Comparison of ENCODE assay signal across 14 cellular contexts in the genomic region with DNA sequence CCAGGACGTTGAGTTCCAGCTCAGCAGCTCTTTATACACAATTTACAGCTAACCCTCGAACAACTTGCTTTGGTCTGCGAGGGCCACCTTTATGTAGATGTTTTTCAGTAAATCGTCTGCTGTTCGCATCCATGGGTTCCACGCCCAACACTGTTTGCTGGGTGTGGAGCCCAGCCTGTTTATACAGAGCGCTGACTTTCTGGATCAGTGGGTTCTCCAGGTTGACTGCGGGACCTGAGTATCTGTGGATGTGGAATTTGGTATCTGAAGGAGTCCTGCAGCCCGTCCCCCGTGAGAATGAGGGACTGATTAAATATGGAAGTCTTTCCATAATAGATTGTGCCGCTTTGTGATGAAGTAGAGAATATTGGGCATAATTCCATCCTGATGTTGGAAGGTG. TPM values are rescaled to one million over a fixed set of nuclear protein-coding genes. Genes with fewer than 3 reads are reported as not detected.
DNase-seq lines count a peak whose midpoint lies in the region; ATAC-seq, FAIRE-seq and TF ChIP-seq lines count a peak whose summit lies in the region.
"Had no signal": no experiment of that assay in that cellular context is flagged by ENCODE, and none has a peak within 500 bp of the region (broad histone marks: within the 10 kb centered on the region; RNA-seq: fewer than 3 reads in every experiment).

No MANE protein-coding gene starts in this region.

- H3K27me3 ChIP-seq in endodermal cell (ENCODE audit: control insufficient read depth, insufficient read depth, low read length, poor library complexity, severe bottlenecking) (no peaks in the 10 kb centered on the region), pancreas (no peaks in the 10 kb centered on the region)
- H3K27me3 ChIP-seq: left lung, upper lobe of left lung had no signal

- ATAC-seq in activated T-cell treated with anti-CD3 and anti-CD28 coated beads, Interleukin-2, amount 50 U/mL, for 72 hours (replicated peaks in 1 of 2), result no peak
- ATAC-seq in T-helper 17 cell (no peak), GM19023 (IDR thresholded peaks at IDR 0.05; ENCODE audit: unreplicated experiment) (no peak), GM19452 (IDR thresholded peaks at IDR 0.05; ENCODE audit: unreplicated experiment) (no peak), pancreas (no peak)
- no peak for ATAC-seq in stimulated activated effector memory CD8-positive, alpha-beta T cell treated with anti-CD3 and anti-CD28 coated beads, Interleukin-12 subunit alpha, Interleukin-12 subunit beta, amount 100 ng/mL, for 72 hours
- ATAC-seq: left lung, PC-3, right cardiac atrium had no signal

- intact Hi-C loops in pancreas (cut with DNase I), result no loop called here

- TF ChIP-seq CTCF in endodermal cell (conservative IDR thresholded peaks at IDR 0.05) (no peak), pancreas (IDR thresholded peaks at IDR 0.05) (no peak)

- H3K9ac ChIP-seq in endodermal cell (ENCODE audit: extremely low read depth, low read length, poor library complexity, severe bottlenecking), result no peak overlapping the region

- H3K9me3 ChIP-seq in T-helper 17 cell (ENCODE audit: control insufficient read depth, low read length, poor library complexity, severe bottlenecking), result no peaks in the 10 kb centered on the region
- H3K9me3 ChIP-seq in endodermal cell (ENCODE audit: control insufficient read depth, low read length), result no peaks in the 10 kb centered on the region
- no peaks in the 10 kb centered on the region for H3K9me3 ChIP-seq in pancreas
- H3K9me3 ChIP-seq: left lung, upper lobe of left lung had no signal

- H3K36me3 Mint-ChIP-seq in activated T-cell treated with anti-CD3 and anti-CD28 coated beads, Interleukin-2, amount 50 U/mL, for 72 hours (ENCODE audit: insufficient read depth in 2 of 2), result peaks cover 7 to 24% of the 10 kb centered on the region in 2 donors
- H3K36me3 Mint-ChIP-seq in T-helper 17 cell (ENCODE audit: low read depth) (no peaks in the 10 kb centered on the region), endodermal cell (ENCODE audit: low read depth) (peaks cover 12% of the 10 kb centered on the region)
- H3K36me3 Mint-ChIP-seq in stimulated activated effector memory CD8-positive, alpha-beta T cell treated with anti-CD3 and anti-CD28 coated beads, Interleukin-12 subunit alpha, Interleukin-12 subunit beta, amount 100 ng/mL, for 72 hours, result peaks cover 66% of the 10 kb centered on the region

- FAIRE-seq in pancreas (lab: Jason Lieb, UNC), result no peak

- DNase-seq in activated T-cell treated with anti-CD3 and anti-CD28 coated beads, Interleukin-2, amount 50 U/mL, for 72 hours, result no peak
- DNase-seq in activated T-cell treated with anti-CD3 and anti-CD28 coated beads, Interleukin-2, amount 50 U/mL, for 48 hours, result no peak
- no peak for DNase-seq in T-helper 17 cell
- DNase-seq in endodermal cell, result peak; percentile 23
- no peak for DNase-seq in stimulated activated effector memory CD8-positive, alpha-beta T cell treated with anti-CD3 and anti-CD28 coated beads, Interleukin-12 subunit alpha, Interleukin-12 subunit beta, amount 100 ng/mL, for 72 hours (ENCODE audit: low spot score in 2 of 2)
- DNase-seq in pancreas, result no peak
- DNase-seq: NCI-H1694, NCI-H524, right cardiac atrium had no signal

- H3K4me1 Mint-ChIP-seq in activated T-cell treated with anti-CD3 and anti-CD28 coated beads, Interleukin-2, amount 50 U/mL, for 72 hours (ENCODE audit: low read depth), result peaks cover 73% of the 10 kb centered on the region
- H3K4me1 Mint-ChIP-seq in T-helper 17 cell (peaks cover 51% of the 10 kb centered on the region), endodermal cell (peaks cover 54% of the 10 kb centered on the region)
- H3K4me1 Mint-ChIP-seq in stimulated activated effector memory CD8-positive, alpha-beta T cell treated with anti-CD3 and anti-CD28 coated beads, Interleukin-12 subunit alpha, Interleukin-12 subunit beta, amount 100 ng/mL, for 72 hours, result peaks cover 66% of the 10 kb centered on the region

- H3K4me3 ChIP-seq in endodermal cell (ENCODE audit: low read length) (no peak overlapping the region), pancreas (no peak overlapping the region)
- H3K4me3 ChIP-seq: upper lobe of left lung had no signal

- no peaks in the 10 kb centered on the region for H3K27me3 Mint-ChIP-seq in activated T-cell treated with anti-CD3 and anti-CD28 coated beads, Interleukin-2, amount 50 U/mL, for 72 hours (ENCODE audit: low read depth)
- H3K27me3 Mint-ChIP-seq in T-helper 17 cell (no peaks in the 10 kb centered on the region), endodermal cell (ENCODE audit: insufficient read depth) (no peaks in the 10 kb centered on the region)

- H3K27ac ChIP-seq in endodermal cell (ENCODE audit: low read depth, low read length), result no peak overlapping the region
- no peak overlapping the region for H3K27ac ChIP-seq in pancreas

- H3K9me3 Mint-ChIP-seq in activated T-cell treated with anti-CD3 and anti-CD28 coated beads, Interleukin-2, amount 50 U/mL, for 72 hours, result no peaks in the 10 kb centered on the region
- H3K9me3 Mint-ChIP-seq in endodermal cell, result no peaks in the 10 kb centered on the region
- no peaks in the 10 kb centered on the region for H3K9me3 Mint-ChIP-seq in stimulated activated effector memory CD8-positive, alpha-beta T cell treated with anti-CD3 and anti-CD28 coated beads, Interleukin-12 subunit alpha, Interleukin-12 subunit beta, amount 100 ng/mL, for 72 hours

- peak overlapping the region; percentile 97 for H3K27ac Mint-ChIP-seq in activated T-cell treated with anti-CD3 and anti-CD28 coated beads, Interleukin-2, amount 50 U/mL, for 72 hours
- H3K27ac Mint-ChIP-seq in T-helper 17 cell (peak overlapping the region; percentile 21), endodermal cell (peak overlapping the region; percentile 39)
- peak overlapping the region; percentile 89 for H3K27ac Mint-ChIP-seq in stimulated activated effector memory CD8-positive, alpha-beta T cell treated with anti-CD3 and anti-CD28 coated beads, Interleukin-12 subunit alpha, Interleukin-12 subunit beta, amount 100 ng/mL, for 72 hours

- H3K36me3 ChIP-seq in endodermal cell (ENCODE audit: control insufficient read depth, insufficient read depth, low read length), result peaks cover 10% of the 10 kb centered on the region
- no peaks in the 10 kb centered on the region for H3K36me3 ChIP-seq in pancreas
- H3K36me3 ChIP-seq: left lung had no signal

- H3K4me1 ChIP-seq in endodermal cell (ENCODE audit: control insufficient read depth, insufficient read depth, low read length), result peaks cover 26% of the 10 kb centered on the region
- H3K4me1 ChIP-seq in pancreas, result peaks cover 6 to 28% (median 8%) of the 10 kb centered on the region in 3 donors

- peak overlapping the region; percentile 91 for H3K4me3 Mint-ChIP-seq in activated T-cell treated with anti-CD3 and anti-CD28 coated beads, Interleukin-2, amount 50 U/mL, for 72 hours
- H3K4me3 Mint-ChIP-seq in T-helper 17 cell (peak overlapping the region; percentile 72), endodermal cell (no peak overlapping the region)
- peak overlapping the region; percentile 87 for H3K4me3 Mint-ChIP-seq in stimulated activated effector memory CD8-positive, alpha-beta T cell treated with anti-CD3 and anti-CD28 coated beads, Interleukin-12 subunit alpha, Interleukin-12 subunit beta, amount 100 ng/mL, for 72 hours

- WGBS in endodermal cell (ENCODE audit: insufficient coverage in 1 of 2, insufficient read length in 1 of 2), 2 experiments, result 84 to 91% methylated on average over 7 to 11 of the region's 11 CpGs
- WGBS in pancreas, 2 donors, result 84 to 86% methylated on average over 11 of the region's 11 CpGs

RNA-seq across cellular contexts. Expression of a gene that starts 2.9 kb away (rescaled TPM):
- total RNA-seq in activated T-cell treated with anti-CD3 and anti-CD28 coated beads, Interleukin-2, amount 50 U/mL, for 72 hours, result 100 to 1,000 TPM in 1 of 2 donors, 10 to 100 TPM in 1; 30.1 to 103 TPM
- 10 to 100 TPM; 61.0 to 65.1 TPM for total RNA-seq in T-helper 17 cell
- 10 to 100 TPM; 29.8 to 35.6 TPM for total RNA-seq in endodermal cell
- 21.1 TPM for polyA plus RNA-seq in endodermal cell (2013, experiment 1 of 2)
- 18.8 TPM for polyA plus RNA-seq in endodermal cell (2013, experiment 2 of 2)
- total RNA-seq in pancreas, result 10 to 100 TPM in 4 of 6 donors, 1 to 10 TPM in 2; 9.8 to 13.8 (median 10.2) TPM
- polyA plus RNA-seq in pancreas, result 10 to 100 TPM; 12.5 to 14.4 TPM

Comparison
In these comparisons a context has a peak if more than half of its experiments do, and no peak if none do; other contexts are left out.
1. H3K27ac Mint-ChIP-seq: peak in every context shown above with its lines; median percentile 97 in activated T-cell treated with anti-CD3 and anti-CD28 coated beads, Interleukin-2, amount 50 U/mL, for 72 hours; 89 in stimulated activated effector memory CD8-positive, alpha-beta T cell treated with anti-CD3 and anti-CD28 coated beads, Interleukin-12 subunit alpha, Interleukin-12 subunit beta, amount 100 ng/mL, for 72 hours; 39 in endodermal cell; 21 in T-helper 17 cell.